ENCODE assay signal across 18 cellular contexts in genomic region chr2:232053777-232054176, GRCh38.
"Had no signal": no experiment of that assay in that cellular context is flagged by ENCODE, and none has a peak within 500 bp of the region (broad histone marks: within the 10 kb centered on the region; RNA-seq: fewer than 3 reads in every experiment).

No MANE protein-coding gene starts in this region.

- H3K4me1 ChIP-seq: psoas muscle, right lobe of liver, testis, upper lobe of right lung had no signal

- H3K36me3 ChIP-seq: heart left ventricle, right lobe of liver, tibial nerve, upper lobe of right lung, vagina had no signal

- H3K27ac Mint-ChIP-seq: dendritic cell treated with granulocyte-macrophage colony-stimulating factor and Interleukin-4, amounts not matched to agents 40 ng/mL and 50 ng/mL, for 4 days; naive thymus-derived CD4-positive, alpha-beta T cell; nephron progenitor cell; stimulated activated naive B cell treated with anti-CD40 and anti-IgM and Interleukin-4, amounts not matched to agents 10 μg/mL and 1 μg/mL and 100 μg/mL, for 72 hours had no signal

- H3K4me1 Mint-ChIP-seq: nephron progenitor cell had no signal

- H3K27me3 ChIP-seq: heart left ventricle, right lobe of liver, testis, tibial nerve, upper lobe of right lung, vagina had no signal

- DNase-seq: heart left ventricle; hippocampal formation; kidney; left cardiac atrium; naive thymus-derived CD4-positive, alpha-beta T cell; nephron progenitor cell; psoas muscle; retina; right lobe of liver; stimulated activated CD4-positive, alpha-beta T cell treated with anti-CD3 and anti-CD28 coated beads, Interleukin-1b, Interleukin-23, amount 100 ng/mL, for 48 hours; stimulated activated CD4-positive, alpha-beta T cell treated with anti-CD3 and anti-CD28 coated beads, Interleukin-4, amount 100 ng/mL, for 4 hours; stimulated activated naive B cell treated with anti-CD40 and anti-IgM and Interleukin-4, amounts not matched to agents 10 μg/mL and 1 μg/mL and 100 μg/mL, for 72 hours; stimulated activated naive CD8-positive, alpha-beta T cell treated with anti-CD3 and anti-CD28 coated beads, Interleukin-15, amount 100 ng/mL, for 72 hours; testis; upper lobe of right lung had no signal

- H3K4me3 ChIP-seq: heart left ventricle, psoas muscle, right lobe of liver, testis, tibial nerve, upper lobe of right lung, vagina had no signal

- H3K9me3 Mint-ChIP-seq: dendritic cell treated with granulocyte-macrophage colony-stimulating factor and Interleukin-4, amounts not matched to agents 40 ng/mL and 50 ng/mL, for 4 days; stimulated activated naive CD8-positive, alpha-beta T cell treated with anti-CD3 and anti-CD28 coated beads, Interleukin-15, amount 100 ng/mL, for 72 hours had no signal

- H3K9me3 ChIP-seq: psoas muscle, right lobe of liver, testis, tibial nerve, upper lobe of right lung, vagina had no signal

- H3K27me3 Mint-ChIP-seq: dendritic cell treated with granulocyte-macrophage colony-stimulating factor and Interleukin-4, amounts not matched to agents 40 ng/mL and 50 ng/mL, for 4 days; stimulated activated naive B cell treated with anti-CD40 and anti-IgM and Interleukin-4, amounts not matched to agents 10 μg/mL and 1 μg/mL and 100 μg/mL, for 72 hours; stimulated activated naive CD8-positive, alpha-beta T cell treated with anti-CD3 and anti-CD28 coated beads, Interleukin-15, amount 100 ng/mL, for 72 hours had no signal

- H3K4me3 Mint-ChIP-seq: dendritic cell treated with granulocyte-macrophage colony-stimulating factor and Interleukin-4, amounts not matched to agents 40 ng/mL and 50 ng/mL, for 4 days; naive thymus-derived CD4-positive, alpha-beta T cell; nephron progenitor cell; stimulated activated naive B cell treated with anti-CD40 and anti-IgM and Interleukin-4, amounts not matched to agents 10 μg/mL and 1 μg/mL and 100 μg/mL, for 72 hours; stimulated activated naive CD8-positive, alpha-beta T cell treated with anti-CD3 and anti-CD28 coated beads, Interleukin-15, amount 100 ng/mL, for 72 hours had no signal

- H3K27ac ChIP-seq: heart left ventricle, psoas muscle, right lobe of liver, testis, tibial nerve, upper lobe of right lung, vagina had no signal
